In the genomic region with DNA sequence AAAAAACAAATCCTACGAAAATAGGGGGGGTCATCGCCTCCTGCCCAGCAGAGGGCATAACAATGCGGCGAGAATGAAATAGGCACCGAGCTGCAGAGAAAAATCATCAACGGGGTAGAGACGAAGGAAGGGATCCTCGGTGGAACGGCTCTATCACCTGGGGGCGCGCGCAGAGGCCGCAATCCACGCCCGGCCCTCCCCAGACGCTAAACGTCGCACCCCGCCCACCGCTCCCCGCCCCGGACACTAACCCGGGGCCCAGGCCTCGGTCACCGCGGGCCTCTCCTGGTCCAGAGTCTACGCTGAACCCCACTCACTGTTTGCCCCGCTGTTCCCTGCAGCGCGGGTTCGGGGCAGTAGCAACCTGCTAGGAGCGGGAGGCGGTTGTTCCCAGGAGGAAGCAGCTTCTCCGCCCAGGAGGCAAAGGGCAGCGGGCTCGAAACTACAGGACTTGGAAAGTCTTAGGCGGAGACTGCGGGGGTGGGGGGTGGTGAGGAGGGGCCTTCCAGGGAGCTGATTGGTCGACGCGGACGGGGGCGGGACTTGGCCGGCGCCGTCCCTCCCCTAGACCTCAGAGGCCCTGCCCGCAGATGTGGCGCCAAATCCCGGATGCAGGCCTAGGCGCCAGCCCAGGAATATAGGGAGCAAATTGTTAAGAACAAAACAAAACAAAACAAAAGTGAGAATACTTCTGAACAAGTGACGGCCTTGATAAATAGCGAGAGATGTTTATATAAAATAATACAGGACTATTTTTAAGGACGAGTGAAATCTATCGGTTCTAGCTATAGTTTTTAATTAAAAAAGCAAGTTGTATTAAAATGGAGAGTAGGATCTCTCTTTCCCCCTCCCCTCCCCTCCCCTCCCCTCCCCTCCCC, we compare ENCODE assay signal across 1 cellular context.
TF ChIP-seq lines count a peak whose summit lies in the region.

A gene with protein sequence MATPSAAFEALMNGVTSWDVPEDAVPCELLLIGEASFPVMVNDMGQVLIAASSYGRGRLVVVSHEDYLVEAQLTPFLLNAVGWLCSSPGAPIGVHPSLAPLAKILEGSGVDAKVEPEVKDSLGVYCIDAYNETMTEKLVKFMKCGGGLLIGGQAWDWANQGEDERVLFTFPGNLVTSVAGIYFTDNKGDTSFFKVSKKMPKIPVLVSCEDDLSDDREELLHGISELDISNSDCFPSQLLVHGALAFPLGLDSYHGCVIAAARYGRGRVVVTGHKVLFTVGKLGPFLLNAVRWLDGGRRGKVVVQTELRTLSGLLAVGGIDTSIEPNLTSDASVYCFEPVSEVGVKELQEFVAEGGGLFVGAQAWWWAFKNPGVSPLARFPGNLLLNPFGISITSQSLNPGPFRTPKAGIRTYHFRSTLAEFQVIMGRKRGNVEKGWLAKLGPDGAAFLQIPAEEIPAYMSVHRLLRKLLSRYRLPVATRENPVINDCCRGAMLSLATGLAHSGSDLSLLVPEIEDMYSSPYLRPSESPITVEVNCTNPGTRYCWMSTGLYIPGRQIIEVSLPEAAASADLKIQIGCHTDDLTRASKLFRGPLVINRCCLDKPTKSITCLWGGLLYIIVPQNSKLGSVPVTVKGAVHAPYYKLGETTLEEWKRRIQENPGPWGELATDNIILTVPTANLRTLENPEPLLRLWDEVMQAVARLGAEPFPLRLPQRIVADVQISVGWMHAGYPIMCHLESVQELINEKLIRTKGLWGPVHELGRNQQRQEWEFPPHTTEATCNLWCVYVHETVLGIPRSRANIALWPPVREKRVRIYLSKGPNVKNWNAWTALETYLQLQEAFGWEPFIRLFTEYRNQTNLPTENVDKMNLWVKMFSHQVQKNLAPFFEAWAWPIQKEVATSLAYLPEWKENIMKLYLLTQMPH (minus strand): TSS at position 467 of the 878 bp plus-strand sequence. CDS start 25,568 bp downstream, outside the sequence.

TF ChIP-seq in HepG2, 621 proteins besides CTCF, POLR2A, EP300 and RAD21 (continued from another document and continues in another):
- TF ChIP-seq, protein P1, sequence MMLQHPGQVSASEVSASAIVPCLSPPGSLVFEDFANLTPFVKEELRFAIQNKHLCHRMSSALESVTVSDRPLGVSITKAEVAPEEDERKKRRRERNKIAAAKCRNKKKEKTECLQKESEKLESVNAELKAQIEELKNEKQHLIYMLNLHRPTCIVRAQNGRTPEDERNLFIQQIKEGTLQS (CRISPR knock-in tag; IDR thresholded peaks at IDR 0.05), result no peak
- TF ChIP-seq, protein P2, sequence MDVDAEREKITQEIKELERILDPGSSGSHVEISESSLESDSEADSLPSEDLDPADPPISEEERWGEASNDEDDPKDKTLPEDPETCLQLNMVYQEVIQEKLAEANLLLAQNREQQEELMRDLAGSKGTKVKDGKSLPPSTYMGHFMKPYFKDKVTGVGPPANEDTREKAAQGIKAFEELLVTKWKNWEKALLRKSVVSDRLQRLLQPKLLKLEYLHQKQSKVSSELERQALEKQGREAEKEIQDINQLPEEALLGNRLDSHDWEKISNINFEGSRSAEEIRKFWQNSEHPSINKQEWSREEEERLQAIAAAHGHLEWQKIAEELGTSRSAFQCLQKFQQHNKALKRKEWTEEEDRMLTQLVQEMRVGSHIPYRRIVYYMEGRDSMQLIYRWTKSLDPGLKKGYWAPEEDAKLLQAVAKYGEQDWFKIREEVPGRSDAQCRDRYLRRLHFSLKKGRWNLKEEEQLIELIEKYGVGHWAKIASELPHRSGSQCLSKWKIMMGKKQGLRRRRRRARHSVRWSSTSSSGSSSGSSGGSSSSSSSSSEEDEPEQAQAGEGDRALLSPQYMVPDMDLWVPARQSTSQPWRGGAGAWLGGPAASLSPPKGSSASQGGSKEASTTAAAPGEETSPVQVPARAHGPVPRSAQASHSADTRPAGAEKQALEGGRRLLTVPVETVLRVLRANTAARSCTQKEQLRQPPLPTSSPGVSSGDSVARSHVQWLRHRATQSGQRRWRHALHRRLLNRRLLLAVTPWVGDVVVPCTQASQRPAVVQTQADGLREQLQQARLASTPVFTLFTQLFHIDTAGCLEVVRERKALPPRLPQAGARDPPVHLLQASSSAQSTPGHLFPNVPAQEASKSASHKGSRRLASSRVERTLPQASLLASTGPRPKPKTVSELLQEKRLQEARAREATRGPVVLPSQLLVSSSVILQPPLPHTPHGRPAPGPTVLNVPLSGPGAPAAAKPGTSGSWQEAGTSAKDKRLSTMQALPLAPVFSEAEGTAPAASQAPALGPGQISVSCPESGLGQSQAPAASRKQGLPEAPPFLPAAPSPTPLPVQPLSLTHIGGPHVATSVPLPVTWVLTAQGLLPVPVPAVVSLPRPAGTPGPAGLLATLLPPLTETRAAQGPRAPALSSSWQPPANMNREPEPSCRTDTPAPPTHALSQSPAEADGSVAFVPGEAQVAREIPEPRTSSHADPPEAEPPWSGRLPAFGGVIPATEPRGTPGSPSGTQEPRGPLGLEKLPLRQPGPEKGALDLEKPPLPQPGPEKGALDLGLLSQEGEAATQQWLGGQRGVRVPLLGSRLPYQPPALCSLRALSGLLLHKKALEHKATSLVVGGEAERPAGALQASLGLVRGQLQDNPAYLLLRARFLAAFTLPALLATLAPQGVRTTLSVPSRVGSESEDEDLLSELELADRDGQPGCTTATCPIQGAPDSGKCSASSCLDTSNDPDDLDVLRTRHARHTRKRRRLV (CRISPR knock-in tag; IDR thresholded peaks at IDR 0.05), result peak; percentile 42; the same call in 1 of the 2 replicates
- TF ChIP-seq KAT2B (IDR thresholded peaks at IDR 0.05; ENCODE audit: borderline replicate concordance, low read depth, low read length) (no peak), ATF7-NPFF (CRISPR knock-in tag; IDR thresholded peaks at IDR 0.05; ENCODE audit: low read depth) (peak; percentile 72; the same call in 1 of the 2 replicates), FOXA1 (IDR thresholded peaks at IDR 0.05) (no peak), FOXA1 (CRISPR knock-in tag; IDR thresholded peaks at IDR 0.05) (peak; percentile 35; the same call in 1 of the 2 replicates), ZNF30 (CRISPR knock-in tag; IDR thresholded peaks at IDR 0.05) (no peak), ZFP36 (IDR thresholded peaks at IDR 0.05; ENCODE audit: borderline replicate concordance, low read depth, low read length, partially characterized antibody) (no peak), ZNF713 (CRISPR knock-in tag; IDR thresholded peaks at IDR 0.05) (0 out of 2 replicates have a peak, but pooled peaks have one; percentile 37), MIXL1 (CRISPR knock-in tag; IDR thresholded peaks at IDR 0.05) (no peak; the same call in 1 of the 2 replicates), ZNF460 (CRISPR knock-in tag; IDR thresholded peaks at IDR 0.05; ENCODE audit: borderline replicate concordance) (no peak; the same call in 1 of the 2 replicates), RXRA (CRISPR knock-in tag; IDR thresholded peaks at IDR 0.05) (peak; percentile 83), ZNF224 (CRISPR knock-in tag; IDR thresholded peaks at IDR 0.05) (no peak), SAP130 (CRISPR knock-in tag; IDR thresholded peaks at IDR 0.05; ENCODE audit: low read depth) (peak; percentile 81), YEATS4 (CRISPR knock-in tag; IDR thresholded peaks at IDR 0.05; ENCODE audit: borderline replicate concordance) (peak; percentile 79), RFXAP (CRISPR knock-in tag; IDR thresholded peaks at IDR 0.05; ENCODE audit: borderline replicate concordance) (peak; percentile 84; the same call in 1 of the 2 replicates), ZNF557 (CRISPR knock-in tag; IDR thresholded peaks at IDR 0.05) (peak; percentile 29; the same call in 1 of the 2 replicates), ZFY (CRISPR knock-in tag; IDR thresholded peaks at IDR 0.05) (peak; percentile 89), SUZ12 (IDR thresholded peaks at IDR 0.05; ENCODE audit: low read depth, low read length) (no peak), ZFP1 (CRISPR knock-in tag; IDR thresholded peaks at IDR 0.05) (0 out of 2 replicates have a peak, but pooled peaks have one; percentile 59), SOX13 (IDR thresholded peaks at IDR 0.05) (peak; percentile 19; the same call in 1 of the 2 replicates), SOX13 (CRISPR knock-in tag; conservative IDR thresholded peaks at IDR 0.05 in 1 of 2, IDR thresholded peaks at IDR 0.05 in 1 of 2) (no peak), SOX5 (CRISPR knock-in tag; IDR thresholded peaks at IDR 0.05; ENCODE audit: borderline replicate concordance) (peak; percentile 55), ZNF598 (CRISPR knock-in tag; IDR thresholded peaks at IDR 0.05; ENCODE audit: borderline replicate concordance) (0 out of 2 replicates have a peak, but pooled peaks have one; percentile 53), YEATS2 (CRISPR knock-in tag; IDR thresholded peaks at IDR 0.05; ENCODE audit: borderline replicate concordance) (peak; percentile 82; the same call in 1 of the 2 replicates), ZNF776 (CRISPR knock-in tag; IDR thresholded peaks at IDR 0.05) (peak; percentile 71), ZNF263 (CRISPR knock-in tag; IDR thresholded peaks at IDR 0.05) (no peak), SP4 (CRISPR knock-in tag; IDR thresholded peaks at IDR 0.05) (peak; percentile 91), LCORL (IDR thresholded peaks at IDR 0.05) (no peak), LCORL (CRISPR knock-in tag; IDR thresholded peaks at IDR 0.05) (peak; percentile 89), ZNF264 (CRISPR knock-in tag; IDR thresholded peaks at IDR 0.05) (peak; percentile 95), THAP11 (CRISPR knock-in tag; IDR thresholded peaks at IDR 0.05) (peak; percentile 69), MAFK (conservative IDR thresholded peaks at IDR 0.05 in 1 of 2, IDR thresholded peaks at IDR 0.05 in 1 of 2; ENCODE audit: low read length in 2 of 2) (no peak), ZNF746 (CRISPR knock-in tag; IDR thresholded peaks at IDR 0.05) (peak; percentile 84), ZNF564 (CRISPR knock-in tag; IDR thresholded peaks at IDR 0.05) (peak; percentile 89), ZBTB20 (CRISPR knock-in tag; IDR thresholded peaks at IDR 0.05; ENCODE audit: borderline replicate concordance, low read depth) (peak; percentile 73; the same call in 1 of the 2 replicates), ZFP41 (CRISPR knock-in tag; IDR thresholded peaks at IDR 0.05; ENCODE audit: borderline replicate concordance) (no peak)
- TF ChIP-seq, protein P3, sequence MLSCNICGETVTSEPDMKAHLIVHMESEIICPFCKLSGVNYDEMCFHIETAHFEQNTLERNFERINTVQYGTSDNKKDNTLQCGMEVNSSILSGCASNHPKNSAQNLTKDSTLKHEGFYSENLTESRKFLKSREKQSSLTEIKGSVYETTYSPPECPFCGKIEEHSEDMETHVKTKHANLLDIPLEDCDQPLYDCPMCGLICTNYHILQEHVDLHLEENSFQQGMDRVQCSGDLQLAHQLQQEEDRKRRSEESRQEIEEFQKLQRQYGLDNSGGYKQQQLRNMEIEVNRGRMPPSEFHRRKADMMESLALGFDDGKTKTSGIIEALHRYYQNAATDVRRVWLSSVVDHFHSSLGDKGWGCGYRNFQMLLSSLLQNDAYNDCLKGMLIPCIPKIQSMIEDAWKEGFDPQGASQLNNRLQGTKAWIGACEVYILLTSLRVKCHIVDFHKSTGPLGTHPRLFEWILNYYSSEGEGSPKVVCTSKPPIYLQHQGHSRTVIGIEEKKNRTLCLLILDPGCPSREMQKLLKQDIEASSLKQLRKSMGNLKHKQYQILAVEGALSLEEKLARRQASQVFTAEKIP (CRISPR knock-in tag; IDR thresholded peaks at IDR 0.05; ENCODE audit: borderline replicate concordance), result no peak
- TF ChIP-seq, protein P4, sequence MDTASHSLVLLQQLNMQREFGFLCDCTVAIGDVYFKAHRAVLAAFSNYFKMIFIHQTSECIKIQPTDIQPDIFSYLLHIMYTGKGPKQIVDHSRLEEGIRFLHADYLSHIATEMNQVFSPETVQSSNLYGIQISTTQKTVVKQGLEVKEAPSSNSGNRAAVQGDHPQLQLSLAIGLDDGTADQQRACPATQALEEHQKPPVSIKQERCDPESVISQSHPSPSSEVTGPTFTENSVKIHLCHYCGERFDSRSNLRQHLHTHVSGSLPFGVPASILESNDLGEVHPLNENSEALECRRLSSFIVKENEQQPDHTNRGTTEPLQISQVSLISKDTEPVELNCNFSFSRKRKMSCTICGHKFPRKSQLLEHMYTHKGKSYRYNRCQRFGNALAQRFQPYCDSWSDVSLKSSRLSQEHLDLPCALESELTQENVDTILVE (CRISPR knock-in tag; IDR thresholded peaks at IDR 0.05), result peak; percentile 84; the same call in 1 of the 2 replicates
- TF ChIP-seq, protein P5, sequence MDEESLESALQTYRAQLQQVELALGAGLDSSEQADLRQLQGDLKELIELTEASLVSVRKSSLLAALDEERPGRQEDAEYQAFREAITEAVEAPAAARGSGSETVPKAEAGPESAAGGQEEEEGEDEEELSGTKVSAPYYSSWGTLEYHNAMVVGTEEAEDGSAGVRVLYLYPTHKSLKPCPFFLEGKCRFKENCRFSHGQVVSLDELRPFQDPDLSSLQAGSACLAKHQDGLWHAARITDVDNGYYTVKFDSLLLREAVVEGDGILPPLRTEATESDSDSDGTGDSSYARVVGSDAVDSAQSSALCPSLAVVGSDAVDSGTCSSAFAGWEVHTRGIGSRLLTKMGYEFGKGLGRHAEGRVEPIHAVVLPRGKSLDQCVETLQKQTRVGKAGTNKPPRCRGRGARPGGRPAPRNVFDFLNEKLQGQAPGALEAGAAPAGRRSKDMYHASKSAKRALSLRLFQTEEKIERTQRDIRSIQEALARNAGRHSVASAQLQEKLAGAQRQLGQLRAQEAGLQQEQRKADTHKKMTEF (CRISPR knock-in tag; IDR thresholded peaks at IDR 0.05), result peak; percentile 80; the same call in 1 of the 2 replicates
- TF ChIP-seq, protein P6, sequence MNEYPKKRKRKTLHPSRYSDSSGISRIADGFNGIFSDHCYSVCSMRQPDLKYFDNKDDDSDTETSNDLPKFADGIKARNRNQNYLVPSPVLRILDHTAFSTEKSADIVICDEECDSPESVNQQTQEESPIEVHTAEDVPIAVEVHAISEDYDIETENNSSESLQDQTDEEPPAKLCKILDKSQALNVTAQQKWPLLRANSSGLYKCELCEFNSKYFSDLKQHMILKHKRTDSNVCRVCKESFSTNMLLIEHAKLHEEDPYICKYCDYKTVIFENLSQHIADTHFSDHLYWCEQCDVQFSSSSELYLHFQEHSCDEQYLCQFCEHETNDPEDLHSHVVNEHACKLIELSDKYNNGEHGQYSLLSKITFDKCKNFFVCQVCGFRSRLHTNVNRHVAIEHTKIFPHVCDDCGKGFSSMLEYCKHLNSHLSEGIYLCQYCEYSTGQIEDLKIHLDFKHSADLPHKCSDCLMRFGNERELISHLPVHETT (CRISPR knock-in tag; conservative IDR thresholded peaks at IDR 0.05), result peak; percentile 70; the same call in 1 of the 2 replicates
- TF ChIP-seq, protein P7, sequence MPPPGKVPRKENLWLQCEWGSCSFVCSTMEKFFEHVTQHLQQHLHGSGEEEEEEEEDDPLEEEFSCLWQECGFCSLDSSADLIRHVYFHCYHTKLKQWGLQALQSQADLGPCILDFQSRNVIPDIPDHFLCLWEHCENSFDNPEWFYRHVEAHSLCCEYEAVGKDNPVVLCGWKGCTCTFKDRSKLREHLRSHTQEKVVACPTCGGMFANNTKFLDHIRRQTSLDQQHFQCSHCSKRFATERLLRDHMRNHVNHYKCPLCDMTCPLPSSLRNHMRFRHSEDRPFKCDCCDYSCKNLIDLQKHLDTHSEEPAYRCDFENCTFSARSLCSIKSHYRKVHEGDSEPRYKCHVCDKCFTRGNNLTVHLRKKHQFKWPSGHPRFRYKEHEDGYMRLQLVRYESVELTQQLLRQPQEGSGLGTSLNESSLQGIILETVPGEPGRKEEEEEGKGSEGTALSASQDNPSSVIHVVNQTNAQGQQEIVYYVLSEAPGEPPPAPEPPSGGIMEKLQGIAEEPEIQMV (CRISPR knock-in tag; IDR thresholded peaks at IDR 0.05; ENCODE audit: low read depth), result peak; percentile 32; the same call in 1 of the 2 replicates
